14 cellular contexts compared by ENCODE assay signal in genomic region chr17:55284944-55285339, GRCh38. TPM values are rescaled to one million over a fixed set of nuclear protein-coding genes. Genes with fewer than 3 reads are reported as not detected.
DNase-seq lines count a peak whose midpoint lies in the region; ATAC-seq and TF ChIP-seq lines count a peak whose summit lies in the region.
"Had no signal": no experiment of that assay in that cellular context is flagged by ENCODE, and none has a peak within 500 bp of the region (broad histone marks: within the 10 kb centered on the region; RNA-seq: fewer than 3 reads in every experiment).

No MANE protein-coding gene starts in this region.

- no peak for DNase-seq in esophagus muscularis mucosa (ENCODE audit: extremely low spot score)
- no peak for DNase-seq in tibial nerve (ENCODE audit: low spot score in 2 of 2)
- DNase-seq in activated T-cell treated with anti-CD3 and anti-CD28 coated beads, Interleukin-2, amount 50 U/mL, for 4 hours = no peak
- no peak for DNase-seq in retina
- no peak for DNase-seq in NCI-H1092 (lab: John Stamatoyannopoulos, UW)
- DNase-seq: amniotic stem cell; CD4-positive, alpha-beta memory T cell; effector CD4-positive, alpha-beta T cell; H9 had no signal

- intact Hi-C loops in esophagus muscularis mucosa (cut with DNase I) = no loop called here

- H3K4me3 ChIP-seq in esophagus muscularis mucosa (peak overlapping the region in 1 of 4 donors; percentile 21), tibial nerve (no peak overlapping the region)
- H3K4me3 ChIP-seq: SJSA1 had no signal

- WGBS in esophagus muscularis mucosa = 37% methylated on average over 2 of the region's 2 CpGs
- WGBS in tibial nerve, 2 donors = 42 to 80% methylated on average over 2 of the region's 2 CpGs

- H3K27ac ChIP-seq in VCaP (peak overlapping the region; percentile 83), esophagus muscularis mucosa (replicated peaks in 1 of 4) (peak overlapping the region; percentile 91 to 99 (median 95)), tibial nerve (peak overlapping the region; percentile 41 to 86 (median 58))
- H3K27ac ChIP-seq: neutrophil, SJSA1 had no signal

- H3K27me3 ChIP-seq in esophagus muscularis mucosa = no peaks in the 10 kb centered on the region
- H3K27me3 ChIP-seq in tibial nerve = no peaks in the 10 kb centered on the region
- H3K27me3 ChIP-seq: neutrophil, SJSA1 had no signal

- TF ChIP-seq EP300 in esophagus muscularis mucosa (IDR thresholded peaks at IDR 0.05) (no peak), tibial nerve (IDR thresholded peaks at IDR 0.05) (no peak)

- no peaks in the 10 kb centered on the region for H3K36me3 ChIP-seq in esophagus muscularis mucosa
- H3K36me3 ChIP-seq in tibial nerve = no peaks in the 10 kb centered on the region
- H3K36me3 ChIP-seq: neutrophil, SJSA1 had no signal

- peaks cover 36% of the 10 kb centered on the region for H3K4me1 Mint-ChIP-seq in nephron
- H3K4me1 Mint-ChIP-seq in activated T-cell treated with anti-CD3 and anti-CD28 coated beads, Interleukin-2, amount 50 U/mL, for 4 hours (ENCODE audit: low read depth) = peaks cover 12% of the 10 kb centered on the region

- ATAC-seq in HG03565 (IDR thresholded peaks at IDR 0.05; ENCODE audit: unreplicated experiment) = no peak
- ATAC-seq in activated T-cell treated with anti-CD3 and anti-CD28 coated beads, Interleukin-2, amount 50 U/mL, for 4 hours = no peak

- TF ChIP-seq POLR2A in esophagus muscularis mucosa (IDR thresholded peaks at IDR 0.05; ENCODE audit: low read depth) = no peak
- TF ChIP-seq POLR2A in tibial nerve (IDR thresholded peaks at IDR 0.05) = no peak

- H3K36me3 Mint-ChIP-seq in nephron (ENCODE audit: low read depth) = peaks cover 7% of the 10 kb centered on the region
- no peaks in the 10 kb centered on the region for H3K36me3 Mint-ChIP-seq in activated T-cell treated with anti-CD3 and anti-CD28 coated beads, Interleukin-2, amount 50 U/mL, for 4 hours (ENCODE audit: insufficient read depth)

- H3K4me3 Mint-ChIP-seq in nephron = no peak overlapping the region
- H3K4me3 Mint-ChIP-seq in activated T-cell treated with anti-CD3 and anti-CD28 coated beads, Interleukin-2, amount 50 U/mL, for 4 hours = no peak overlapping the region
- H3K4me3 Mint-ChIP-seq: H9 had no signal

- H3K27ac Mint-ChIP-seq in nephron = peak overlapping the region; percentile 90 to 98 (median 97)
- H3K27ac Mint-ChIP-seq: H9 had no signal

- peaks cover 93 to 100% (median 98%) of the 10 kb centered on the region in 4 donors for H3K4me1 ChIP-seq in esophagus muscularis mucosa
- peaks cover 0 to 81% (median 21%) of the 10 kb centered on the region in 4 donors for H3K4me1 ChIP-seq in tibial nerve
- H3K4me1 ChIP-seq: SJSA1 had no signal

- TF ChIP-seq CTCF in VCaP (conservative IDR thresholded peaks at IDR 0.05) (no peak), esophagus muscularis mucosa (IDR thresholded peaks at IDR 0.05) (no peak), nephron (IDR thresholded peaks at IDR 0.05; ENCODE audit: unreplicated experiment in 3 of 3) (no peak), tibial nerve (IDR thresholded peaks at IDR 0.05) (no peak)

- H3K9me3 ChIP-seq in esophagus muscularis mucosa (no peaks in the 10 kb centered on the region), tibial nerve (no peaks in the 10 kb centered on the region)
- H3K9me3 ChIP-seq: neutrophil, SJSA1 had no signal

- no peaks in the 10 kb centered on the region for H3K27me3 Mint-ChIP-seq in nephron (ENCODE audit: low read depth)
- no peaks in the 10 kb centered on the region for H3K27me3 Mint-ChIP-seq in activated T-cell treated with anti-CD3 and anti-CD28 coated beads, Interleukin-2, amount 50 U/mL, for 4 hours (ENCODE audit: low read depth)
- H3K27me3 Mint-ChIP-seq: CD4-positive, alpha-beta memory T cell had no signal

- no peaks in the 10 kb centered on the region for H3K9me3 Mint-ChIP-seq in nephron
- no peaks in the 10 kb centered on the region for H3K9me3 Mint-ChIP-seq in activated T-cell treated with anti-CD3 and anti-CD28 coated beads, Interleukin-2, amount 50 U/mL, for 4 hours
- H3K9me3 Mint-ChIP-seq: CD4-positive, alpha-beta memory T cell; H9 had no signal

RNA-seq across cellular contexts. Expression of gene HLF, which starts 20.2 kb away (rescaled TPM):
- total RNA-seq in esophagus muscularis mucosa (100 to 1,000 TPM; 137 to 176 (median 154) TPM), tibial nerve (10 to 100 TPM; 19.5 to 42.5 (median 36.0) TPM)
- 1 to 10 TPM in 2 of 3 donors, under 1 TPM in 1; 0.98 to 1.6 (median 1.0) TPM for total RNA-seq in activated T-cell treated with anti-CD3 and anti-CD28 coated beads, Interleukin-2, amount 50 U/mL, for 4 hours

Comparison
In these comparisons a context has a peak if more than half of its experiments do, and no peak if none do; other contexts are left out.
1. RNA of gene HLF, which starts 20.2 kb away (total RNA-seq): 137 to 176 TPM in esophagus muscularis mucosa and 19.5 to 42.5 TPM in tibial nerve; 0.98 to 1.6 TPM in activated T-cell treated with anti-CD3 and anti-CD28 coated beads, Interleukin-2, amount 50 U/mL, for 4 hours; every median in the first group is over 4 times any median in the second.
2. Peak in every context shown above with its lines, with median percentiles within 50 percentile points of each other: H3K27ac ChIP-seq.